Comparison of ENCODE assay signal across 11 cellular contexts in genomic region chr12:6334359-6334758, GRCh38. TPM values are rescaled to one million over a fixed set of nuclear protein-coding genes. Genes with fewer than 3 reads are reported as not detected.
A peak's percentile ranks its signal among the peaks of the same experiment; 100 is the strongest.
DNase-seq lines count a peak whose midpoint lies in the region; TF ChIP-seq lines count a peak whose summit lies in the region.
"Had no signal": no experiment of that assay in that cellular context is flagged by ENCODE, and none has a peak within 500 bp of the region (broad histone marks: within the 10 kb centered on the region; RNA-seq: fewer than 3 reads in every experiment).

No MANE protein-coding gene starts in this region.

- TF ChIP-seq POLR2A in testis (IDR thresholded peaks at IDR 0.05), result no peak

- TF ChIP-seq RAD21 in liver (IDR thresholded peaks at IDR 0.05), result no peak

- peaks cover 91% of the 10 kb centered on the region for H3K4me1 ChIP-seq in adipocyte (ENCODE audit: control insufficient read depth, insufficient read depth, low read length)
- peaks cover 4 to 69% (median 50%) of the 10 kb centered on the region in 4 donors for H3K4me1 ChIP-seq in liver (ENCODE audit: control insufficient read depth in 4 of 4, insufficient read depth in 4 of 4, low read length in 3 of 4)
- H3K4me1 ChIP-seq in testis, result peaks cover 55% of the 10 kb centered on the region

- H3K27me3 ChIP-seq in adipocyte (replicated peaks; ENCODE audit: control insufficient read depth, insufficient read depth, low read length), result no peaks in the 10 kb centered on the region
- no peaks in the 10 kb centered on the region for H3K27me3 ChIP-seq in liver (ENCODE audit: control insufficient read depth in 4 of 4, insufficient read depth in 4 of 4, low read length in 3 of 4)
- no peaks in the 10 kb centered on the region for H3K27me3 ChIP-seq in testis

- H3K9ac ChIP-seq in adipocyte (ENCODE audit: low read length) (peak overlapping the region; percentile 100), liver (ENCODE audit: low read depth in 1 of 2, low read length in 2 of 2) (no peak overlapping the region)

- POLR2A ChIA-PET in activated CD4-positive, alpha-beta memory T cell treated with anti-CD3 and anti-CD28 coated beads for 36 hours (lab: Charles Lee), result interaction anchor here (2.7 to 3.3 kb wide), 2 partner anchors 11 to 136 kb away, joined by 11 to 20 read pairs; partner anchors contain the start of gene VAMP1
- POLR2A ChIA-PET in activated CD4-positive, alpha-beta memory T cell treated with anti-CD3 and anti-CD28 coated beads, Interleukin-2, amount 10 ng/mL, durations not matched to agents 7 days and 5 days (lab: Charles Lee), result interaction anchor here (0.6 to 5.1 kb wide), 10 partner anchors 9 to 201 kb away, joined by 3 to 47 read pairs (median 6); partner anchors contain the start of gene VAMP1

- H3K4me1 Mint-ChIP-seq in activated CD4-positive, alpha-beta memory T cell treated with anti-CD3 and anti-CD28 coated beads for 36 hours (ENCODE audit: low read depth), result peaks cover 20% of the 10 kb centered on the region
- peaks cover 2% of the 10 kb centered on the region for H3K4me1 Mint-ChIP-seq in activated CD4-positive, alpha-beta memory T cell treated with anti-CD3 and anti-CD28 coated beads, Interleukin-2, amount 10 ng/mL, durations not matched to agents 7 days and 5 days

- CTCF ChIA-PET in activated CD4-positive, alpha-beta memory T cell treated with anti-CD3 and anti-CD28 coated beads for 36 hours (lab: Charles Lee), result interaction anchor here (0.7 to 4.6 kb wide), 6 partner anchors 11 to 204 kb away, joined by 3 to 43 read pairs (median 18); no protein-coding TSS in a partner anchor
- CTCF ChIA-PET in activated CD4-positive, alpha-beta memory T cell treated with anti-CD3 and anti-CD28 coated beads, Interleukin-2, amount 10 ng/mL, durations not matched to agents 7 days and 5 days (lab: Charles Lee), result interaction anchor here (1.0 to 4.6 kb wide), 9 partner anchors 8 to 136 kb away, joined by 4 to 71 read pairs (median 11); partner anchors contain the start of gene VAMP1

- 44% methylated on average over 5 of the region's 5 CpGs for WGBS in liver
- 58 to 67% methylated on average over 5 of the region's 5 CpGs for whole genome bisulfite sequencing in testis, 2 donors

- H3K36me3 ChIP-seq in adipocyte (ENCODE audit: control insufficient read depth, insufficient read depth, low read length, severe bottlenecking) (peaks cover 66% of the 10 kb centered on the region), liver (ENCODE audit: control insufficient read depth in 4 of 4, insufficient read depth in 3 of 4, low read depth in 1 of 4, low read length in 3 of 4) (peaks cover 18 to 42% (median 38%) of the 10 kb centered on the region in 4 donors), testis (ENCODE audit: low read depth, missing control alignments) (no peaks in the 10 kb centered on the region)

- H3K27ac ChIP-seq in liver (ENCODE audit: low read depth in 1 of 2, low read length in 2 of 2) (peak overlapping the region; percentile 98 to 99), testis (peak overlapping the region; percentile 86 to 93)

- intact Hi-C loops in activated CD4-positive, alpha-beta memory T cell treated with anti-CD3 and anti-CD28 coated beads for 36 hours (cut with micrococcal nuclease), result loop anchor here (2.0 kb wide), 1 partner anchor 128 kb away; no protein-coding TSS in a partner anchor
- intact Hi-C loops in testis (cut with DNase I; ENCODE audit: low total_unique reads), result loop anchor here (10.0 kb wide), 2 partner anchors 50 to 120 kb away; partner anchors contain the start of genes LTBR and TAPBPL

- H3K36me3 Mint-ChIP-seq in activated CD4-positive, alpha-beta memory T cell treated with anti-CD3 and anti-CD28 coated beads for 36 hours, result peaks cover 46% of the 10 kb centered on the region
- peaks cover 57% of the 10 kb centered on the region for H3K36me3 Mint-ChIP-seq in activated CD4-positive, alpha-beta memory T cell treated with anti-CD3 and anti-CD28 coated beads, Interleukin-2, amount 10 ng/mL, durations not matched to agents 7 days and 5 days (ENCODE audit: low read depth)

- peak overlapping the region; percentile 76 for H3K4me3 ChIP-seq in adipocyte (ENCODE audit: low read length)
- H3K4me3 ChIP-seq in liver (ENCODE audit: low read depth in 1 of 3, low read length in 3 of 3), result peak overlapping the region in 1 of 3 donors; percentile 43
- no peak overlapping the region for H3K4me3 ChIP-seq in testis

- H3K9me3 ChIP-seq in adipocyte (ENCODE audit: control insufficient read depth, low read length) (no peaks in the 10 kb centered on the region), liver (ENCODE audit: control insufficient read depth in 4 of 4, low read length in 3 of 4) (no peaks in the 10 kb centered on the region), testis (no peaks in the 10 kb centered on the region)

- no peak overlapping the region for H3K4me3 Mint-ChIP-seq in activated CD4-positive, alpha-beta memory T cell treated with anti-CD3 and anti-CD28 coated beads for 36 hours
- no peak overlapping the region for H3K4me3 Mint-ChIP-seq in activated CD4-positive, alpha-beta memory T cell treated with anti-CD3 and anti-CD28 coated beads, Interleukin-2, amount 10 ng/mL, durations not matched to agents 7 days and 5 days

- TF ChIP-seq CTCF in liver (IDR thresholded peaks at IDR 0.05; ENCODE audit: low read depth, low read length, missing input control), result no peak
- no peak for TF ChIP-seq CTCF in testis (IDR thresholded peaks at IDR 0.05)

- DNase-seq in activated CD4-positive, alpha-beta memory T cell treated with anti-CD3 and anti-CD28 coated beads for 36 hours, result no peak
- DNase-seq in activated CD4-positive, alpha-beta memory T cell treated with anti-CD3 and anti-CD28 coated beads, Interleukin-2, amount 10 ng/mL, durations not matched to agents 7 days and 5 days, result no peak
- no peak for DNase-seq in adipocyte (ENCODE audit: low read depth)
- no peak for DNase-seq in testis
- no peak for DNase-seq in stimulated activated CD4-positive, alpha-beta T cell treated with anti-CD3 and anti-CD28 coated beads, Interleukin-2, amount 100 ng/mL, for 24 hours
- no peak for DNase-seq in activated effector memory CD4-positive, alpha-beta T cell treated with Interleukin-2 at 50 U/mL for 16 hours
- no peak for DNase-seq in COLO668 (lab: John Stamatoyannopoulos, UW; ENCODE audit: unreplicated experiment)
- DNase-seq: NCI-H2081 treated with DMSO at 0.1 percent for 48 hours had no signal

- H3K27ac Mint-ChIP-seq in activated CD4-positive, alpha-beta memory T cell treated with anti-CD3 and anti-CD28 coated beads for 36 hours, result peak overlapping the region; percentile 81
- no peak overlapping the region for H3K27ac Mint-ChIP-seq in activated CD4-positive, alpha-beta memory T cell treated with anti-CD3 and anti-CD28 coated beads, Interleukin-2, amount 10 ng/mL, durations not matched to agents 7 days and 5 days
- H3K27ac Mint-ChIP-seq: activated CD8-positive, alpha-beta memory T cell treated with anti-CD3 and anti-CD28 coated beads, Interleukin-2, amount 10 ng/mL, durations not matched to agents 7 days and 5 days; immature natural killer cell had no signal

- no peaks in the 10 kb centered on the region for H3K9me3 Mint-ChIP-seq in activated CD4-positive, alpha-beta memory T cell treated with anti-CD3 and anti-CD28 coated beads for 36 hours
- H3K9me3 Mint-ChIP-seq in activated CD4-positive, alpha-beta memory T cell treated with anti-CD3 and anti-CD28 coated beads, Interleukin-2, amount 10 ng/mL, durations not matched to agents 7 days and 5 days, result no peaks in the 10 kb centered on the region
- H3K9me3 Mint-ChIP-seq: immature natural killer cell had no signal

- no peaks in the 10 kb centered on the region for H3K27me3 Mint-ChIP-seq in activated CD4-positive, alpha-beta memory T cell treated with anti-CD3 and anti-CD28 coated beads for 36 hours
- H3K27me3 Mint-ChIP-seq in activated CD4-positive, alpha-beta memory T cell treated with anti-CD3 and anti-CD28 coated beads, Interleukin-2, amount 10 ng/mL, durations not matched to agents 7 days and 5 days, result no peaks in the 10 kb centered on the region
- H3K27me3 Mint-ChIP-seq: activated CD8-positive, alpha-beta memory T cell treated with anti-CD3 and anti-CD28 coated beads, Interleukin-2, amount 10 ng/mL, durations not matched to agents 7 days and 5 days had no signal

TF ChIP-seq in liver, 16 proteins besides CTCF, POLR2A, EP300 and RAD21 (continues in another document):
- TF ChIP-seq FOXA1 (IDR thresholded peaks at IDR 0.05) (no peak), YY1 (IDR thresholded peaks at IDR 0.05) (no peak), EGR1 (IDR thresholded peaks at IDR 0.05; ENCODE audit: low read depth in 2 of 2) (no peak), TAF1 (conservative IDR thresholded peaks at IDR 0.05) (no peak)

RNA-seq across cellular contexts. Expression of gene TNFRSF1A, which starts 7.5 kb away (rescaled TPM):
- total RNA-seq in activated CD4-positive, alpha-beta memory T cell treated with anti-CD3 and anti-CD28 coated beads for 36 hours, result 10 to 100 TPM; 47.5 to 49.6 TPM
- 10 to 100 TPM; 61.5 to 61.9 TPM for total RNA-seq in activated CD4-positive, alpha-beta memory T cell treated with anti-CD3 and anti-CD28 coated beads, Interleukin-2, amount 10 ng/mL, durations not matched to agents 7 days and 5 days
- 100 to 1,000 TPM in 1 of 2 donors, 10 to 100 TPM in 1; 36.9 to 144 TPM for total RNA-seq in liver
- 100 to 1,000 TPM in 1 of 2 donors, 10 to 100 TPM in 1; 56.0 to 121 TPM for polyA plus RNA-seq in liver
- total RNA-seq in testis, result 100 to 1,000 TPM in 1 of 2 donors, 10 to 100 TPM in 1; 94.6 to 106 TPM
- 59.8 TPM for polyA plus RNA-seq in testis (ENCODE audit: insufficient read depth, low read depth, low replicate concordance)

RNA-seq across cellular contexts. Expression of gene PLEKHG6, which starts 23.9 kb away (rescaled TPM):
- not detected for total RNA-seq in activated CD4-positive, alpha-beta memory T cell treated with anti-CD3 and anti-CD28 coated beads for 36 hours
- total RNA-seq in activated CD4-positive, alpha-beta memory T cell treated with anti-CD3 and anti-CD28 coated beads, Interleukin-2, amount 10 ng/mL, durations not matched to agents 7 days and 5 days, result not detected
- total RNA-seq in liver (1 to 10 TPM; 2.2 to 6.3 TPM), testis (1 to 10 TPM in 1 of 2 donors, under 1 TPM in 1; 0.87 to 2.0 TPM)
- polyA plus RNA-seq in liver (1 to 10 TPM; 2.4 to 2.7 TPM), testis (ENCODE audit: insufficient read depth, low read depth, low replicate concordance) (2.2 TPM)
- total RNA-seq: activated CD8-positive, alpha-beta memory T cell treated with anti-CD3 and anti-CD28 coated beads, Interleukin-2, amount 10 ng/mL, durations not matched to agents 7 days and 5 days had no signal

RNA-seq across cellular contexts. Expression of gene SCNN1A, which starts 41.0 kb away (rescaled TPM):
- total RNA-seq in activated CD4-positive, alpha-beta memory T cell treated with anti-CD3 and anti-CD28 coated beads for 36 hours, result under 1 TPM; 0.17 to 0.26 TPM
- total RNA-seq in activated CD4-positive, alpha-beta memory T cell treated with anti-CD3 and anti-CD28 coated beads, Interleukin-2, amount 10 ng/mL, durations not matched to agents 7 days and 5 days, result 1 to 10 TPM in 1 of 2 experiments, under 1 TPM in 1; 0.78 to 1.3 TPM
- total RNA-seq in liver, result 1 to 10 TPM in 1 of 2 donors, under 1 TPM in 1; 0.47 to 7.7 TPM
- 1 to 10 TPM; 2.2 to 3.5 TPM for polyA plus RNA-seq in liver
- 10 to 100 TPM; 22.7 to 43.1 TPM for total RNA-seq in testis
- 14.6 TPM for polyA plus RNA-seq in testis (ENCODE audit: insufficient read depth, low read depth, low replicate concordance)

RNA-seq across cellular contexts. Expression of gene LTBR, which starts 49.6 kb away (rescaled TPM):
- total RNA-seq in activated CD4-positive, alpha-beta memory T cell treated with anti-CD3 and anti-CD28 coated beads for 36 hours, result 1 to 10 TPM; 1.5 to 1.9 TPM
- total RNA-seq in activated CD4-positive, alpha-beta memory T cell treated with anti-CD3 and anti-CD28 coated beads, Interleukin-2, amount 10 ng/mL, durations not matched to agents 7 days and 5 days, result under 1 TPM; 0.38 to 0.40 TPM
- 10 to 100 TPM; 15.8 to 93.9 TPM for total RNA-seq in liver
- polyA plus RNA-seq in liver, result 100 to 1,000 TPM in 1 of 2 donors, 10 to 100 TPM in 1; 84.1 to 138 TPM
- 100 to 1,000 TPM in 1 of 2 donors, 10 to 100 TPM in 1; 81.3 to 112 TPM for total RNA-seq in testis
- polyA plus RNA-seq in testis (ENCODE audit: insufficient read depth, low read depth, low replicate concordance), result 36.6 TPM
